8 cellular contexts compared by ENCODE assay signal in genomic region chr1:234611799-234612351, GRCh38. TPM values are rescaled to one million over a fixed set of nuclear protein-coding genes. Genes with fewer than 3 reads are reported as not detected.
DNase-seq lines count a peak whose midpoint lies in the region; ATAC-seq and TF ChIP-seq lines count a peak whose summit lies in the region.

No MANE protein-coding gene starts in this region.

- peaks cover 18% of the 10 kb centered on the region for H3K36me3 Mint-ChIP-seq in activated naive CD8-positive, alpha-beta T cell treated with anti-CD3 and anti-CD28 coated beads, Interleukin-2, amount 50 U/mL, for 24 hours (ENCODE audit: low read depth)

- H3K4me1 ChIP-seq in iPS-20b (ENCODE audit: insufficient read depth, low read length) (peaks cover 31% of the 10 kb centered on the region), skeletal muscle satellite cell (ENCODE audit: control insufficient read depth, insufficient read depth, low read length) (peaks cover 49% of the 10 kb centered on the region)

- H3K9me3 ChIP-seq in iPS-20b (ENCODE audit: insufficient read depth, low read depth, low read length): no peaks in the 10 kb centered on the region
- H3K9me3 ChIP-seq in skeletal muscle satellite cell (replicated peaks; ENCODE audit: low read length): no peaks in the 10 kb centered on the region

- no peak for TF ChIP-seq CTCF in GM12864 (IDR thresholded peaks at IDR 0.05; ENCODE audit: low read depth, low read length, missing control alignments)

- H3K4me3 Mint-ChIP-seq in activated naive CD8-positive, alpha-beta T cell treated with anti-CD3 and anti-CD28 coated beads, Interleukin-2, amount 50 U/mL, for 24 hours: peak overlapping the region; percentile 92

- H3K9ac ChIP-seq in iPS-20b (ENCODE audit: low read depth, low read length): peak overlapping the region; percentile 70
- H3K9ac ChIP-seq in skeletal muscle satellite cell (ENCODE audit: low read depth, low read length): peak overlapping the region; percentile 98

- DNase-seq in GM12864 (ENCODE audit: low read depth) (no peak), NCI-H345 treated with DMSO at 0.1 percent for 48 hours (lab: John Stamatoyannopoulos, UW; ENCODE audit: unreplicated experiment) (peak; percentile 61)
- peak; percentile 30 for DNase-seq in activated naive CD8-positive, alpha-beta T cell treated with anti-CD3 and anti-CD28 coated beads, Interleukin-2, amount 50 U/mL, for 24 hours

- peak overlapping the region; percentile 71 for H3K4me3 ChIP-seq in GM12864 (ENCODE audit: low read depth, low read length)
- peak overlapping the region; percentile 87 for H3K4me3 ChIP-seq in iPS-20b (ENCODE audit: low read length)
- peak overlapping the region; percentile 43 for H3K4me3 ChIP-seq in skeletal muscle satellite cell (ENCODE audit: low read length)

- H3K36me3 ChIP-seq in iPS-20b (ENCODE audit: insufficient read depth, low read depth, low read length) (peaks cover 11% of the 10 kb centered on the region), skeletal muscle satellite cell (ENCODE audit: insufficient read depth, low read length) (peaks cover 19% of the 10 kb centered on the region)

- peaks cover 45% of the 10 kb centered on the region for H3K4me1 Mint-ChIP-seq in activated naive CD8-positive, alpha-beta T cell treated with anti-CD3 and anti-CD28 coated beads, Interleukin-2, amount 50 U/mL, for 24 hours

- peaks cover 6% of the 10 kb centered on the region for H3K27me3 Mint-ChIP-seq in activated naive CD8-positive, alpha-beta T cell treated with anti-CD3 and anti-CD28 coated beads, Interleukin-2, amount 50 U/mL, for 24 hours

- H3K27ac Mint-ChIP-seq in activated naive CD8-positive, alpha-beta T cell treated with anti-CD3 and anti-CD28 coated beads, Interleukin-2, amount 50 U/mL, for 24 hours: peak overlapping the region; percentile 99

- no peaks in the 10 kb centered on the region for H3K27me3 ChIP-seq in iPS-20b (ENCODE audit: insufficient read depth, low read length)
- no peaks in the 10 kb centered on the region for H3K27me3 ChIP-seq in skeletal muscle satellite cell (ENCODE audit: control insufficient read depth, insufficient read depth, low read length)

- ATAC-seq in activated naive CD8-positive, alpha-beta T cell treated with anti-CD3 and anti-CD28 coated beads, Interleukin-2, amount 50 U/mL, for 24 hours: no peak
- ATAC-seq in HG03432 (IDR thresholded peaks at IDR 0.05; ENCODE audit: unreplicated experiment) (no peak), HG02678 (IDR thresholded peaks at IDR 0.05; ENCODE audit: unreplicated experiment) (no peak), GM18861 (IDR thresholded peaks at IDR 0.05; ENCODE audit: unreplicated experiment) (no peak)

- no peaks in the 10 kb centered on the region for H3K9me3 Mint-ChIP-seq in activated naive CD8-positive, alpha-beta T cell treated with anti-CD3 and anti-CD28 coated beads, Interleukin-2, amount 50 U/mL, for 24 hours

- H3K4me2 ChIP-seq in skeletal muscle satellite cell (ENCODE audit: low read length): peak overlapping the region; percentile 74

- H3K27ac ChIP-seq in iPS-20b (ENCODE audit: low read length): peak overlapping the region; percentile 20

RNA-seq across cellular contexts. Expression of gene IRF2BP2, which starts 1.9 kb away (rescaled TPM):
- total RNA-seq in skeletal muscle satellite cell (2012; rRNA removed): 61.6 and 73.8 TPM in 2 replicates
